ENCODE assay signal across 19 cellular contexts in the genomic region with DNA sequence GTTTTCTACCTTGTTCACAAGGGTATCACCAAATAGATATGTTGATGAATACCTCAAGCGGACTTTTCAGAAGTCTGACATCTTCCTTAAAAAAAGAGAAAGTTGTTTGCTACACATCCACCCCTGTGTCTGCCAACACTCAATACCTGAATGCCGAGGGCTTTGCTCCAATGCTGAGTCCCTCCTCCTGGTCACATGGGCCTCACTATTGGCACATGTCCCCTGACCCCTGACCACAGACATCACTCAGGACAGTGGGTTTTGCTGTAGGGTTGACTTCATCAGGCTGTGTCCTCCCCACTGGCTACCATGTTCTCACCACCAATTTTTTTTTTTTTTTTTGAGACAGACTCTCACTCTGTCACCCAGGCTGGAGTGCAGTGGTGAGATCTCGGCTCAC.
DNase-seq lines count a peak whose midpoint lies in the region; ATAC-seq and TF ChIP-seq lines count a peak whose summit lies in the region.
"Had no signal": no experiment of that assay in that cellular context is flagged by ENCODE, and none has a peak within 500 bp of the region (broad histone marks: within the 10 kb centered on the region; RNA-seq: fewer than 3 reads in every experiment).

No MANE protein-coding gene starts in this region.

- POLR2A ChIA-PET in OCI-LY7 (lab: Charles Lee) = no interaction called here
- POLR2A ChIA-PET in activated CD4-positive, alpha-beta memory T cell treated with anti-CD3 and anti-CD28 coated beads, Interleukin-2, amount 10 ng/mL, durations not matched to agents 7 days and 5 days (lab: Charles Lee) = no interaction called here

- H2AFZ ChIP-seq in Karpas-422 (ENCODE audit: low read length) = no peak overlapping the region
- H2AFZ ChIP-seq in OCI-LY7 (ENCODE audit: low read length) = no peak overlapping the region
- H2AFZ ChIP-seq: GM23248 had no signal

- H3K27me3 ChIP-seq in Karpas-422 (ENCODE audit: low read length) = no peaks in the 10 kb centered on the region
- H3K27me3 ChIP-seq: BLaER1 had no signal

- H3K9ac ChIP-seq in Karpas-422 (ENCODE audit: low read length) = no peak overlapping the region
- H3K9ac ChIP-seq: BLaER1, GM23248 had no signal

- H3K36me3 Mint-ChIP-seq in Calu3 (ENCODE audit: insufficient read depth, unreplicated experiment) = peaks cover 16% of the 10 kb centered on the region
- H3K36me3 Mint-ChIP-seq in activated CD4-positive, alpha-beta memory T cell treated with anti-CD3 and anti-CD28 coated beads, Interleukin-2, amount 10 ng/mL, durations not matched to agents 7 days and 5 days (ENCODE audit: low read depth) = peaks cover 25% of the 10 kb centered on the region
- H3K36me3 Mint-ChIP-seq: CD14-positive monocyte had no signal

- H3K79me2 ChIP-seq in Karpas-422 (ENCODE audit: low read length) (peaks cover 99% of the 10 kb centered on the region), OCI-LY7 (ENCODE audit: insufficient read depth, low read depth, low read length) (peaks cover 83% of the 10 kb centered on the region; the same call in 1 of the 2 replicates)

- ATAC-seq in Right ventricle myocardium superior (ENCODE audit: poor library complexity) (no peak), GM21515 (IDR thresholded peaks at IDR 0.05; ENCODE audit: unreplicated experiment) (no peak)
- ATAC-seq: GM12878 had no signal

- no peak for TF ChIP-seq CTCF in Calu3 (IDR thresholded peaks at IDR 0.05; ENCODE audit: unreplicated experiment)
- TF ChIP-seq CTCF in OCI-LY7 (conservative IDR thresholded peaks at IDR 0.05; ENCODE audit: low read length) = no peak

- peak overlapping the region; percentile 46 for H3K27ac Mint-ChIP-seq in Calu3 (ENCODE audit: unreplicated experiment)
- no peak overlapping the region for H3K27ac Mint-ChIP-seq in activated CD4-positive, alpha-beta memory T cell treated with anti-CD3 and anti-CD28 coated beads, Interleukin-2, amount 10 ng/mL, durations not matched to agents 7 days and 5 days
- H3K27ac Mint-ChIP-seq: CD14-positive monocyte; CD4-positive, alpha-beta memory T cell had no signal

- H3K9me3 Mint-ChIP-seq in Calu3 (ENCODE audit: low read depth, unreplicated experiment) = no peaks in the 10 kb centered on the region
- no peaks in the 10 kb centered on the region for H3K9me3 Mint-ChIP-seq in activated CD4-positive, alpha-beta memory T cell treated with anti-CD3 and anti-CD28 coated beads, Interleukin-2, amount 10 ng/mL, durations not matched to agents 7 days and 5 days
- H3K9me3 Mint-ChIP-seq: CD4-positive, alpha-beta memory T cell had no signal

- CTCF ChIA-PET in Calu3 (lab: Charles Lee) = no interaction called here
- CTCF ChIA-PET in OCI-LY7 (lab: Charles Lee; ENCODE audit: unreplicated experiment) = no interaction called here
- CTCF ChIA-PET in activated CD4-positive, alpha-beta memory T cell treated with anti-CD3 and anti-CD28 coated beads, Interleukin-2, amount 10 ng/mL, durations not matched to agents 7 days and 5 days (lab: Charles Lee) = no interaction called here

- H3K27me3 Mint-ChIP-seq in Calu3 (ENCODE audit: unreplicated experiment) = no peaks in the 10 kb centered on the region
- H3K27me3 Mint-ChIP-seq in activated CD4-positive, alpha-beta memory T cell treated with anti-CD3 and anti-CD28 coated beads, Interleukin-2, amount 10 ng/mL, durations not matched to agents 7 days and 5 days = no peaks in the 10 kb centered on the region
- H3K27me3 Mint-ChIP-seq: CD4-positive, alpha-beta memory T cell had no signal

- H3K4me3 Mint-ChIP-seq in Calu3 (ENCODE audit: low read depth, unreplicated experiment) = no peak overlapping the region
- no peak overlapping the region for H3K4me3 Mint-ChIP-seq in activated CD4-positive, alpha-beta memory T cell treated with anti-CD3 and anti-CD28 coated beads, Interleukin-2, amount 10 ng/mL, durations not matched to agents 7 days and 5 days
- H3K4me3 Mint-ChIP-seq: CD14-positive monocyte had no signal

- intact Hi-C loops in Calu3 (cut with micrococcal nuclease; ENCODE audit: unreplicated experiment) (no loop called here), OCI-LY7 (cut with micrococcal nuclease; ENCODE audit: unreplicated experiment) (no loop called here), Right ventricle myocardium superior (cut with DNase I) (no loop called here)

- 0 out of 2 replicates have a peak overlapping the region, but pooled peaks have one; percentile 25 for H3K27ac ChIP-seq in Karpas-422 (ENCODE audit: low read length)
- no peak overlapping the region for H3K27ac ChIP-seq in OCI-LY7 (ENCODE audit: low read depth, low read length, poor library complexity, severe bottlenecking)
- peak overlapping the region; percentile 89 for H3K27ac ChIP-seq in epithelial cell of prostate
- H3K27ac ChIP-seq: BLaER1, GM23248, HL-60 had no signal

- H3K4me1 Mint-ChIP-seq in Calu3 (ENCODE audit: low read depth, unreplicated experiment) = no peaks in the 10 kb centered on the region
- H3K4me1 Mint-ChIP-seq in activated CD4-positive, alpha-beta memory T cell treated with anti-CD3 and anti-CD28 coated beads, Interleukin-2, amount 10 ng/mL, durations not matched to agents 7 days and 5 days = peaks cover 36% of the 10 kb centered on the region

- no peaks in the 10 kb centered on the region for H3K9me3 ChIP-seq in Karpas-422 (ENCODE audit: low read length)
- no peaks in the 10 kb centered on the region for H3K9me3 ChIP-seq in OCI-LY7 (ENCODE audit: low read length)
- H3K9me3 ChIP-seq: HAP-1 had no signal

- H3K4me3 ChIP-seq in Karpas-422 (ENCODE audit: low read length) (no peak overlapping the region), OCI-LY7 (ENCODE audit: low read depth, low read length, poor library complexity, severe bottlenecking) (no peak overlapping the region)
- H3K4me3 ChIP-seq: BLaER1, GM12878, GM23248, HAP-1 had no signal

- H3K9me2 ChIP-seq in Karpas-422 (replicated peaks; ENCODE audit: insufficient read depth, low read length) (no peaks in the 10 kb centered on the region), OCI-LY7 (ENCODE audit: insufficient read depth, low read length) (no peaks in the 10 kb centered on the region)

- no TSS peak for BruUV-seq in Calu3 (replicated peaks; lab: Mats Ljungman, UMichigan)
- BruUV-seq in OCI-LY7 (replicated peaks; lab: Mats Ljungman, UMichigan) = no TSS peak

- H3K36me3 ChIP-seq in Karpas-422 (ENCODE audit: insufficient read depth, low read length) = peaks cover 15% of the 10 kb centered on the region; the same call in 1 of the 2 replicates
- peaks cover 22% of the 10 kb centered on the region for H3K36me3 ChIP-seq in OCI-LY7 (ENCODE audit: insufficient read depth, low read length)
- H3K36me3 ChIP-seq: HAP-1 had no signal

- DNase-seq in Calu3 (no peak), Karpas-422 (no peak), OCI-LY7 (ENCODE audit: low spot score) (no peak), epithelial cell of prostate (ENCODE audit: low read depth, low spot score) (no peak), Right ventricle myocardium superior (no peak)
- DNase-seq in activated CD4-positive, alpha-beta memory T cell treated with anti-CD3 and anti-CD28 coated beads, Interleukin-2, amount 10 ng/mL, durations not matched to agents 7 days and 5 days = no peak
- DNase-seq in activated CD4-positive, alpha-beta T cell treated with anti-CD3 and anti-CD28 coated beads, Interleukin-2, amount 50 U/mL, for 1 hour = no peak
- DNase-seq: 8988T; CD4-positive, alpha-beta memory T cell; DMS53; EL; GM23248; IMR-90 had no signal

- H3K4me1 ChIP-seq in Karpas-422 (ENCODE audit: low read length) (peaks cover 95% of the 10 kb centered on the region), OCI-LY7 (ENCODE audit: insufficient read depth, low read length, poor library complexity, severe bottlenecking) (peaks cover 88% of the 10 kb centered on the region)
- H3K4me1 ChIP-seq: HAP-1 had no signal

- H3K4me2 ChIP-seq in Karpas-422 (ENCODE audit: low read depth, low read length, poor library complexity, severe bottlenecking) (no peak overlapping the region), OCI-LY7 (ENCODE audit: low read length) (peak overlapping the region; percentile 9; the same call in 1 of the 2 replicates)
- H3K4me2 ChIP-seq: BLaER1 had no signal

- H4K20me1 ChIP-seq in Karpas-422 (ENCODE audit: insufficient read depth, low read depth, low read length) (peaks cover 11% of the 10 kb centered on the region; the same call in 1 of the 2 replicates), OCI-LY7 (ENCODE audit: insufficient read depth, low read length) (no peaks in the 10 kb centered on the region)
- H4K20me1 ChIP-seq: BLaER1 had no signal
